In the genomic region with DNA sequence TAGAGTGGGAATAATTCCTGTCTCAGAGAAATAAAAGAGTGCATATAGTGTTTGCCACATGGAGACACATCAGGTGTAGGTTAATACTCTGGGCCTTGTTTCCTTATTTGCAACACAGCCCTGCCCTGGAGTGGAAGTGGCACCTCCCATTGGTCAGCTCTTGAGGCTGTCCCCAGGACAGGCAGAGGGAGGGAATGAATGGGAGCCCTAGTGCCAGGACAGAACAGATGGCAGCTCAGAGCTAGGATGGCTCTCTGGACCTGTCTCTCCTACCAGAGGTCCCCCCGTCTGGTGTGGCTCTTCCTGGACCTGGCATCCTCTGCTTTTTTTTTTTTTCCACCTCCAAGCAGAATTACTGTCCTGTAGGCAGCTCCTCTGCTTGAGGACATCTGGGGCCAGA, we compare ENCODE assay signal across 9 cellular contexts. TPM values are rescaled to one million over a fixed set of nuclear protein-coding genes. Genes with fewer than 3 reads are reported as not detected.
DNase-seq lines count a peak whose midpoint lies in the region; ATAC-seq and TF ChIP-seq lines count a peak whose summit lies in the region.
"Had no signal": no experiment of that assay in that cellular context is flagged by ENCODE, and none has a peak within 500 bp of the region (broad histone marks: within the 10 kb centered on the region; RNA-seq: fewer than 3 reads in every experiment).

No MANE protein-coding gene starts in this region.

- peaks cover 4% of the 10 kb centered on the region for H3K36me3 Mint-ChIP-seq in effector memory CD8-positive, alpha-beta T cell (ENCODE audit: insufficient read depth)
- H3K36me3 Mint-ChIP-seq in natural killer cell, result no peaks in the 10 kb centered on the region

- peaks cover 11 to 22% of the 10 kb centered on the region in 2 donors for H3K4me1 Mint-ChIP-seq in effector memory CD8-positive, alpha-beta T cell (ENCODE audit: low read depth in 2 of 2)
- H3K4me1 Mint-ChIP-seq in natural killer cell, result peaks cover 9 to 10% of the 10 kb centered on the region in 2 donors

- DNase-seq in AG20443 (ENCODE audit: low spot score) (peak; percentile 21), NCI-H524 treated with DMSO at 0.1 percent for 48 hours (lab: John Stamatoyannopoulos, UW) (peak; percentile 28), natural killer cell (no peak), HUDEP-2 (lab: John Stamatoyannopoulos, UW; ENCODE audit: unreplicated experiment in 76 of 76) (no peak), activated gamma-delta T cell treated with Interleukin-2 at 50 U/mL for 16 hours (no peak), COR-L47 (lab: John Stamatoyannopoulos, UW) (no peak)
- no peak for DNase-seq in effector memory CD8-positive, alpha-beta T cell

- ATAC-seq in effector memory CD8-positive, alpha-beta T cell (replicated peaks), result no peak
- peak in 1 of 3 donors; percentile 14 for ATAC-seq in natural killer cell
- no peak for ATAC-seq in GM18858 (IDR thresholded peaks at IDR 0.05; ENCODE audit: unreplicated experiment)

- H3K27me3 Mint-ChIP-seq in effector memory CD8-positive, alpha-beta T cell, result no peaks in the 10 kb centered on the region
- H3K27me3 Mint-ChIP-seq in natural killer cell (ENCODE audit: low read depth in 2 of 2), result no peaks in the 10 kb centered on the region
- H3K27me3 Mint-ChIP-seq: stimulated activated naive CD8-positive, alpha-beta T cell treated with anti-CD3 and anti-CD28 coated beads, Interleukin-15, Interleukin-2, amounts not matched to agents 100 ng/mL and 50 ng/mL, for 24 hours had no signal

- intact Hi-C loops in natural killer cell (cut with micrococcal nuclease), result no loop called here

- H3K9me3 Mint-ChIP-seq in effector memory CD8-positive, alpha-beta T cell, result no peaks in the 10 kb centered on the region
- H3K9me3 Mint-ChIP-seq in natural killer cell, result no peaks in the 10 kb centered on the region
- H3K9me3 Mint-ChIP-seq: stimulated activated naive CD8-positive, alpha-beta T cell treated with anti-CD3 and anti-CD28 coated beads, Interleukin-15, Interleukin-2, amounts not matched to agents 100 ng/mL and 50 ng/mL, for 24 hours had no signal

- H3K4me3 Mint-ChIP-seq in effector memory CD8-positive, alpha-beta T cell, result peak overlapping the region; percentile 65 to 78
- H3K4me3 Mint-ChIP-seq in natural killer cell, result peak overlapping the region; percentile 76
- H3K4me3 Mint-ChIP-seq: stimulated activated naive CD8-positive, alpha-beta T cell treated with anti-CD3 and anti-CD28 coated beads, Interleukin-15, Interleukin-2, amounts not matched to agents 100 ng/mL and 50 ng/mL, for 24 hours had no signal

- no peak for TF ChIP-seq CTCF in natural killer cell (IDR thresholded peaks at IDR 0.05)

- H3K27ac Mint-ChIP-seq in effector memory CD8-positive, alpha-beta T cell, result peak overlapping the region in 1 of 2 donors; percentile 66
- peak overlapping the region in 1 of 2 donors; percentile 65 for H3K27ac Mint-ChIP-seq in natural killer cell
- H3K27ac Mint-ChIP-seq: stimulated activated naive CD8-positive, alpha-beta T cell treated with anti-CD3 and anti-CD28 coated beads, Interleukin-15, Interleukin-2, amounts not matched to agents 100 ng/mL and 50 ng/mL, for 24 hours had no signal

RNA-seq across cellular contexts. Expression of gene LIMK2, which starts 35.6 kb away (rescaled TPM):
- total RNA-seq in natural killer cell, result 10 to 100 TPM; 17.2 to 28.6 (median 19.1) TPM

RNA-seq across cellular contexts. Expression of gene PIK3IP1, which starts 44.6 kb away (rescaled TPM):
- total RNA-seq in natural killer cell, result 100 to 1,000 TPM; 132 to 180 (median 161) TPM

Comparison
In these comparisons a context has a peak if more than half of its experiments do, and no peak if none do; other contexts are left out.
1. DNase-seq: peak in AG20443 (single experiment) and NCI-H524 treated with DMSO at 0.1 percent for 48 hours (single experiment); none in effector memory CD8-positive, alpha-beta T cell (0 of 3), natural killer cell (single experiment), HUDEP-2 (0 of 76), activated gamma-delta T cell treated with Interleukin-2 at 50 U/mL for 16 hours (single experiment) and COR-L47 (single experiment).